29 cellular contexts compared by ENCODE assay signal in genomic region chr10:96608815-96609214, GRCh38.
"Had no signal": no experiment of that assay in that cellular context is flagged by ENCODE, and none has a peak within 500 bp of the region (broad histone marks: within the 10 kb centered on the region; RNA-seq: fewer than 3 reads in every experiment).

No MANE protein-coding gene starts in this region.

- H3K27ac Mint-ChIP-seq: activated CD4-positive, alpha-beta memory T cell treated with anti-CD3 and anti-CD28 coated beads for 36 hours; activated CD4-positive, alpha-beta T cell treated with anti-CD3 and anti-CD28 coated beads, Interleukin-2, amount 10 ng/mL, durations not matched to agents 24 days and 14 days; activated naive CD4-positive, alpha-beta T cell treated with anti-CD3 and anti-CD28 coated beads, Interleukin-2, amount 10 ng/mL, durations not matched to agents 7 days and 5 days; activated naive CD8-positive, alpha-beta T cell treated with anti-CD3 and anti-CD28 coated beads, Interleukin-2, amount 10 ng/mL, durations not matched to agents 7 days and 5 days; activated T-cell treated with anti-CD3 and anti-CD28 coated beads, Interleukin-2, amount 50 U/mL, for 24 hours; nephron progenitor cell; T-helper 17 cell had no signal

- H3K4me3 Mint-ChIP-seq: activated CD4-positive, alpha-beta memory T cell treated with anti-CD3 and anti-CD28 coated beads for 36 hours; activated CD4-positive, alpha-beta T cell treated with anti-CD3 and anti-CD28 coated beads, Interleukin-2, amount 10 ng/mL, durations not matched to agents 24 days and 14 days; activated naive CD4-positive, alpha-beta T cell treated with anti-CD3 and anti-CD28 coated beads, Interleukin-2, amount 10 ng/mL, durations not matched to agents 7 days and 5 days; activated naive CD8-positive, alpha-beta T cell treated with anti-CD3 and anti-CD28 coated beads, Interleukin-2, amount 10 ng/mL, durations not matched to agents 7 days and 5 days; activated T-cell treated with anti-CD3 and anti-CD28 coated beads, Interleukin-2, amount 50 U/mL, for 24 hours; nephron progenitor cell; stimulated activated memory B cell treated with anti-CD40 and anti-IgM and Interleukin-4, amounts not matched to agents 10 μg/mL and 1 μg/mL and 100 μg/mL, for 72 hours; T-helper 17 cell had no signal

- DNase-seq: activated CD4-positive, alpha-beta memory T cell treated with anti-CD3 and anti-CD28 coated beads for 36 hours; activated CD4-positive, alpha-beta T cell treated with anti-CD3 and anti-CD28 coated beads, Interleukin-2, amount 10 ng/mL, durations not matched to agents 24 days and 14 days; activated CD4-positive, CD25-positive, alpha-beta regulatory T cell treated with anti-CD3 and anti-CD28 coated beads, Interleukin-2, amount 50 U/mL, for 72 hours; activated CD8-positive, alpha-beta memory T cell treated with anti-CD3 and anti-CD28 coated beads, Interleukin-2, amount 50 U/mL, for 48 hours; activated gamma-delta T cell; activated naive CD4-positive, alpha-beta T cell treated with anti-CD3 and anti-CD28 coated beads, Interleukin-2, amount 10 ng/mL, durations not matched to agents 7 days and 5 days; activated naive CD8-positive, alpha-beta T cell treated with anti-CD3 and anti-CD28 coated beads, Interleukin-2, amount 10 ng/mL, durations not matched to agents 7 days and 5 days; activated T-cell treated with anti-CD3 and anti-CD28 coated beads, Interleukin-2, amount 50 U/mL, for 24 hours; brain microvascular endothelial cell; foreskin fibroblast; heart left ventricle; kidney glomerular epithelial cell; left ventricle myocardium inferior; mucosa of descending colon; nephron progenitor cell; occipital lobe; psoas muscle; sigmoid colon; stimulated activated CD4-positive, alpha-beta T cell treated with anti-CD3 and anti-CD28 coated beads, Interleukin-4, amount 100 ng/mL, for 4 hours; stimulated activated CD8-positive, alpha-beta memory T cell treated with anti-CD3 and anti-CD28 coated beads, Interleukin-4, amount 100 ng/mL, for 48 hours; T-helper 17 cell; T1000; tibial artery had no signal

- H3K27me3 Mint-ChIP-seq: activated CD4-positive, alpha-beta memory T cell treated with anti-CD3 and anti-CD28 coated beads for 36 hours; activated naive CD8-positive, alpha-beta T cell treated with anti-CD3 and anti-CD28 coated beads, Interleukin-2, amount 10 ng/mL, durations not matched to agents 7 days and 5 days; activated T-cell treated with anti-CD3 and anti-CD28 coated beads, Interleukin-2, amount 50 U/mL, for 24 hours; stimulated activated memory B cell treated with anti-CD40 and anti-IgM and Interleukin-4, amounts not matched to agents 10 μg/mL and 1 μg/mL and 100 μg/mL, for 72 hours had no signal

- H3K4me1 Mint-ChIP-seq: stimulated activated memory B cell treated with anti-CD40 and anti-IgM and Interleukin-4, amounts not matched to agents 10 μg/mL and 1 μg/mL and 100 μg/mL, for 72 hours had no signal

- H3K9me3 Mint-ChIP-seq: activated CD4-positive, alpha-beta memory T cell treated with anti-CD3 and anti-CD28 coated beads for 36 hours; activated CD4-positive, alpha-beta T cell treated with anti-CD3 and anti-CD28 coated beads, Interleukin-2, amount 10 ng/mL, durations not matched to agents 24 days and 14 days; activated naive CD4-positive, alpha-beta T cell treated with anti-CD3 and anti-CD28 coated beads, Interleukin-2, amount 10 ng/mL, durations not matched to agents 7 days and 5 days; activated naive CD8-positive, alpha-beta T cell treated with anti-CD3 and anti-CD28 coated beads, Interleukin-2, amount 10 ng/mL, durations not matched to agents 7 days and 5 days; activated T-cell treated with anti-CD3 and anti-CD28 coated beads, Interleukin-2, amount 50 U/mL, for 24 hours; nephron progenitor cell; stimulated activated memory B cell treated with anti-CD40 and anti-IgM and Interleukin-4, amounts not matched to agents 10 μg/mL and 1 μg/mL and 100 μg/mL, for 72 hours had no signal

- H3K36me3 ChIP-seq: ascending aorta, brain microvascular endothelial cell, left ventricle myocardium inferior, sigmoid colon, suprapubic skin, tibial artery had no signal

- H3K9me3 ChIP-seq: ascending aorta, heart left ventricle, left ventricle myocardium inferior, mucosa of descending colon, psoas muscle, sigmoid colon, suprapubic skin, tibial artery had no signal

- H3K27ac ChIP-seq: ascending aorta, brain microvascular endothelial cell, heart left ventricle, left ventricle myocardium inferior, parathyroid adenoma, psoas muscle, sigmoid colon, suprapubic skin, tibial artery had no signal

- H3K9ac ChIP-seq: parathyroid adenoma had no signal

- H3K27me3 ChIP-seq: ascending aorta, brain microvascular endothelial cell, heart left ventricle, sigmoid colon had no signal

- H3K4me3 ChIP-seq: ascending aorta, heart left ventricle, left ventricle myocardium inferior, lung, mucosa of descending colon, psoas muscle, sigmoid colon, suprapubic skin, tibial artery had no signal

- H3K36me3 Mint-ChIP-seq: activated CD4-positive, alpha-beta memory T cell treated with anti-CD3 and anti-CD28 coated beads for 36 hours; activated naive CD4-positive, alpha-beta T cell treated with anti-CD3 and anti-CD28 coated beads, Interleukin-2, amount 10 ng/mL, durations not matched to agents 7 days and 5 days; activated naive CD8-positive, alpha-beta T cell treated with anti-CD3 and anti-CD28 coated beads, Interleukin-2, amount 10 ng/mL, durations not matched to agents 7 days and 5 days had no signal

- ATAC-seq: esophagus mucosa; heart left ventricle; mucosa of descending colon; psoas muscle; stimulated activated memory B cell treated with anti-CD40 and anti-IgM and Interleukin-4, amounts not matched to agents 10 μg/mL and 1 μg/mL and 100 μg/mL, for 72 hours; T-helper 17 cell had no signal

- H3K4me1 ChIP-seq: parathyroid adenoma, psoas muscle, sigmoid colon, suprapubic skin, tibial artery had no signal
